11 cellular contexts compared by ENCODE assay signal in genomic region chr14:91254456-91254855, GRCh38. TPM values are rescaled to one million over a fixed set of nuclear protein-coding genes. Genes with fewer than 3 reads are reported as not detected.
DNase-seq lines count a peak whose midpoint lies in the region; ATAC-seq, FAIRE-seq and TF ChIP-seq lines count a peak whose summit lies in the region.
"Had no signal": no experiment of that assay in that cellular context is flagged by ENCODE, and none has a peak within 500 bp of the region (broad histone marks: within the 10 kb centered on the region; RNA-seq: fewer than 3 reads in every experiment).

No MANE protein-coding gene starts in this region.

- no peak for ATAC-seq in sciatic nerve

- no peaks in the 10 kb centered on the region for H3K9me3 ChIP-seq in ascending aorta
- H3K9me3 ChIP-seq: testis had no signal

- H3K36me3 ChIP-seq in ascending aorta, result no peaks in the 10 kb centered on the region

- no peak overlapping the region for H3K4me3 ChIP-seq in skin epidermis
- H3K4me3 ChIP-seq in ascending aorta, result no peak overlapping the region

- H3K27ac ChIP-seq in skin epidermis (peak overlapping the region in 14 of 21 experiments; percentile 15 to 96 (median 82)), ascending aorta (no peak overlapping the region)
- H3K27ac ChIP-seq: 22Rv1 had no signal

- peak; percentile 39 for DNase-seq in DMS 273 (lab: John Stamatoyannopoulos, UW; ENCODE audit: unreplicated experiment)
- no peak for DNase-seq in DMS 273 treated with DMSO at 0.1 percent for 48 hours (lab: John Stamatoyannopoulos, UW)
- peak; percentile 80 for DNase-seq in NCI-H82 (lab: John Stamatoyannopoulos, UW)
- DNase-seq in central memory CD4-positive, alpha-beta T cell, result peak; percentile 50
- no peak for DNase-seq in HTR-8/SVneo (ENCODE audit: insufficient read length, low spot score)
- DNase-seq in sciatic nerve (ENCODE audit: low spot score), result no peak
- no peak for DNase-seq in ascending aorta (ENCODE audit: low spot score in 2 of 2)
- DNase-seq: testis had no signal

- H3K27me3 ChIP-seq in ascending aorta, result peaks cover 4% of the 10 kb centered on the region
- H3K27me3 ChIP-seq: testis had no signal

- FAIRE-seq in HTR-8/SVneo (lab: Jason Lieb, UNC), result no peak
- FAIRE-seq: keratinocyte had no signal

- no peak for TF ChIP-seq CTCF in ascending aorta (IDR thresholded peaks at IDR 0.05)

- intact Hi-C loops in sciatic nerve (cut with DNase I) (no loop called here), ascending aorta (cut with DNase I) (no loop called here)

- H3K4me1 ChIP-seq in ascending aorta, result peaks cover 4 to 5% of the 10 kb centered on the region in 2 donors

RNA-seq across cellular contexts. Expression of gene GPR68, which starts 10.0 kb away (rescaled TPM):
- 1.6 TPM for total RNA-seq in sciatic nerve
- total RNA-seq in ascending aorta, result not detected

Comparison
In these comparisons a context has a peak if more than half of its experiments do, and no peak if none do; other contexts are left out.
1. DNase-seq: peak in DMS 273 (single experiment), NCI-H82 (single experiment) and central memory CD4-positive, alpha-beta T cell (single experiment); none in DMS 273 treated with DMSO at 0.1 percent for 48 hours (single experiment), HTR-8/SVneo (single experiment), sciatic nerve (single experiment) and ascending aorta (0 of 2).
2. H3K27ac ChIP-seq: peak in skin epidermis (14 of 21); none in ascending aorta (0 of 2).